Comparison of ENCODE assay signal across 26 cellular contexts in genomic region chr4:173862754-173863153, GRCh38.
"Had no signal": no experiment of that assay in that cellular context is flagged by ENCODE, and none has a peak within 500 bp of the region (broad histone marks: within the 10 kb centered on the region; RNA-seq: fewer than 3 reads in every experiment).

No MANE protein-coding gene starts in this region.

- H3K4me3 ChIP-seq: stomach, suprapubic skin, testis, thoracic aorta, thyroid gland, tibial artery, tibial nerve, transverse colon, upper lobe of left lung, upper lobe of right lung, uterus, vagina had no signal

- H3K9me3 ChIP-seq: testis, thyroid gland, upper lobe of right lung, vagina had no signal

- H3K4me1 ChIP-seq: stomach, suprapubic skin, testis, thyroid gland, tibial artery, transverse colon, upper lobe of left lung, upper lobe of right lung, uterus, vagina had no signal

- DNase-seq: stimulated activated CD4-positive, alpha-beta T cell treated with anti-CD3 and anti-CD28 coated beads, Interleukin-2, amount 100 ng/mL, for 48 hours; stimulated activated CD4-positive, alpha-beta T cell treated with anti-CD3 and anti-CD28 coated beads, Interleukin-4, amount 100 ng/mL, for 1 hour; stimulated activated CD4-positive, alpha-beta T cell treated with anti-CD3 and anti-CD28 coated beads, Interleukin-4, amount 100 ng/mL, for 24 hours; stimulated activated CD4-positive, alpha-beta T cell treated with anti-CD3 and anti-CD28 coated beads, Interleukin-4, amount 100 ng/mL, for 4 hours; stimulated activated CD8-positive, alpha-beta memory T cell treated with anti-CD3 and anti-CD28 coated beads, Interleukin-4, amount 100 ng/mL, for 48 hours; stimulated activated naive B cell treated with anti-CD40 and anti-IgM and Interleukin-4, amounts not matched to agents 10 μg/mL and 1 μg/mL and 100 μg/mL, for 72 hours; stimulated activated naive CD4-positive, alpha-beta T cell; stimulated activated naive CD4-positive, alpha-beta T cell treated with Interleukin-2 at 50 U/mL for 16 hours; stimulated activated naive CD8-positive, alpha-beta T cell treated with anti-CD3 and anti-CD28 coated beads, Interleukin-15, amount 100 ng/mL, for 72 hours; stimulated activated naive CD8-positive, alpha-beta T cell treated with anti-CD3 and anti-CD28 coated beads, Interleukin-15, Interleukin-2, amounts not matched to agents 100 U/mL and 50 U/mL, for 24 hours; stomach; substantia nigra; testis; thyroid gland; tibial artery; transverse colon; trophoblast cell; upper lobe of left lung; upper lobe of right lung; uterus had no signal

- H3K36me3 ChIP-seq: stomach, suprapubic skin, thoracic aorta, thyroid gland, tibial artery, tibial nerve, transverse colon, upper lobe of left lung, upper lobe of right lung, uterus, vagina had no signal

- H3K27ac ChIP-seq: stomach, suprapubic skin, testis, thoracic aorta, thyroid gland, tibial artery, tibial nerve, transverse colon, upper lobe of left lung, upper lobe of right lung, uterus, vagina had no signal

- H3K27me3 ChIP-seq: stomach, suprapubic skin, testis, thyroid gland, tibial artery, tibial nerve, transverse colon, upper lobe of right lung, uterus, vagina had no signal

- FAIRE-seq: urothelium cell line had no signal

- ATAC-seq: stimulated activated effector memory CD8-positive, alpha-beta T cell treated with anti-CD3 and anti-CD28 coated beads, Interleukin-12 subunit alpha, Interleukin-12 subunit beta, amount 100 ng/mL, for 72 hours; stimulated activated naive B cell treated with anti-CD40 and anti-IgM and Interleukin-4, amounts not matched to agents 10 μg/mL and 1 μg/mL and 100 μg/mL, for 72 hours; stimulated activated naive CD8-positive, alpha-beta T cell treated with anti-CD3 and anti-CD28 coated beads, Interleukin-15, amount 100 ng/mL, for 72 hours; stimulated activated naive CD8-positive, alpha-beta T cell treated with anti-CD3 and anti-CD28 coated beads, Interleukin-15, Interleukin-2, amounts not matched to agents 100 U/mL and 50 U/mL, for 24 hours; upper lobe of right lung had no signal
